In genomic region chr1:93253471-93253870, GRCh38 we compare ENCODE assay signal across 16 cellular contexts.
"Had no signal": no experiment of that assay in that cellular context is flagged by ENCODE, and none has a peak within 500 bp of the region (broad histone marks: within the 10 kb centered on the region; RNA-seq: fewer than 3 reads in every experiment).

No MANE protein-coding gene starts in this region.

- H3K27me3 ChIP-seq: gastroesophageal sphincter, neutrophil, right atrium auricular region, stomach had no signal

- ATAC-seq: activated naive CD8-positive, alpha-beta T cell treated with anti-CD3 and anti-CD28 coated beads, Interleukin-2, amount 50 U/mL, for 24 hours; gastroesophageal sphincter had no signal

- H3K4me3 ChIP-seq: gastroesophageal sphincter, lower lobe of right lung, right atrium auricular region, skin epidermis, stomach, thoracic aorta had no signal

- H3K27ac ChIP-seq: gastroesophageal sphincter, lower lobe of right lung, neutrophil, right atrium auricular region, skin epidermis, stomach, thoracic aorta had no signal

- H3K9me3 ChIP-seq: lower lobe of right lung, neutrophil had no signal

- DNase-seq: activated CD4-positive, alpha-beta memory T cell treated with anti-CD3 and anti-CD28 coated beads for 36 hours; activated CD4-positive, alpha-beta T cell treated with anti-CD3 and anti-CD28 coated beads for 1 hour; activated CD8-positive, alpha-beta memory T cell treated with anti-CD3 and anti-CD28 coated beads, Interleukin-2, amount 50 U/mL, for 4 hours; activated naive CD4-positive, alpha-beta T cell; activated naive CD8-positive, alpha-beta T cell treated with anti-CD3 and anti-CD28 coated beads, Interleukin-2, amount 50 U/mL, for 24 hours; cortex of kidney; effector CD8-positive, alpha-beta T cell; lower lobe of right lung; naive B cell; stomach; T-helper 9 cell had no signal

- H3K36me3 ChIP-seq: lower lobe of right lung, right atrium auricular region, stomach had no signal

- H3K4me1 ChIP-seq: gastroesophageal sphincter, lower lobe of right lung, right atrium auricular region, stomach had no signal
